8 cellular contexts compared by ENCODE assay signal in genomic region chr6:160455484-160456213, GRCh38.
DNase-seq lines count a peak whose midpoint lies in the region; TF ChIP-seq lines count a peak whose summit lies in the region.

No MANE protein-coding gene starts in this region.

- no peaks in the 10 kb centered on the region for H3F3A ChIP-seq in MM.1S (ENCODE audit: insufficient read depth, low read length)

- H3K27me3 ChIP-seq in MM.1S (replicated peaks; ENCODE audit: insufficient read depth, low read length) (no peaks in the 10 kb centered on the region), WERI-Rb-1 (ENCODE audit: insufficient read depth, low read depth, severe bottlenecking) (peaks cover 62% of the 10 kb centered on the region), mammary epithelial cell (ENCODE audit: insufficient read depth, low read length) (no peaks in the 10 kb centered on the region)

- H3K36me3 ChIP-seq in MM.1S (replicated peaks; ENCODE audit: insufficient read depth, low read length) (no peaks in the 10 kb centered on the region), WERI-Rb-1 (no peaks in the 10 kb centered on the region), mammary epithelial cell (ENCODE audit: insufficient read depth, low read length) (no peaks in the 10 kb centered on the region)

- H4K20me1 ChIP-seq in MM.1S (ENCODE audit: insufficient read depth, low read length): no peaks in the 10 kb centered on the region
- no peaks in the 10 kb centered on the region for H4K20me1 ChIP-seq in mammary epithelial cell (ENCODE audit: insufficient read depth, low read length)

- H3K4me1 ChIP-seq in MM.1S (ENCODE audit: low read length) (no peaks in the 10 kb centered on the region), mammary epithelial cell (ENCODE audit: insufficient read depth, low read length) (peaks cover 4% of the 10 kb centered on the region)

- in situ Hi-C loops in mammary epithelial cell (cut with MboI; ENCODE audit: low sequenced_read_pairs in 2 of 2): loop anchor here (5.0 to 25.0 kb wide), 3 partner anchors 233 to 318 kb away; no protein-coding TSS in a partner anchor

- dilution Hi-C loops in mammary epithelial cell (cut with HindIII; ENCODE audit: low sequenced_read_pairs): no loop called here

- intact Hi-C loops in mammary epithelial cell (cut with micrococcal nuclease): loop anchor here (1.0 to 5.0 kb wide), 6 partner anchors 218 to 763 kb away; partner anchors contain the start of gene SOD2

- H2AFZ ChIP-seq in MM.1S (ENCODE audit: low read length): peak overlapping the region; percentile 24; the same call in 1 of the 2 replicates
- peak overlapping the region; percentile 31 for H2AFZ ChIP-seq in mammary epithelial cell (ENCODE audit: low read depth, low read length)

- TF ChIP-seq CTCF in MM.1S (IDR thresholded peaks at IDR 0.05; ENCODE audit: low read length) (peak; percentile 84), WERI-Rb-1 (IDR thresholded peaks at IDR 0.05; ENCODE audit: low read depth, low read length) (peak; percentile 77), mammary epithelial cell (conservative IDR thresholded peaks at IDR 0.05 in 1 of 2, IDR thresholded peaks at IDR 0.05 in 1 of 2; ENCODE audit: extremely low read depth in 1 of 2, insufficient read depth in 1 of 2, low read depth in 1 of 2, low read length in 2 of 2) (peak; percentile 83 to 95)

- H3K9ac ChIP-seq in MM.1S (ENCODE audit: low read length) (no peak overlapping the region), mammary epithelial cell (ENCODE audit: insufficient read depth, low read length) (no peak overlapping the region)

- DNase-seq in GM04503 (ENCODE audit: low read depth): peak; percentile 20
- peak; percentile 62 for DNase-seq in GOT3 (lab: John Stamatoyannopoulos, UW)
- peak; percentile 8 for DNase-seq in MM.1S
- peak; percentile 39 for DNase-seq in WERI-Rb-1
- peak; percentile 28 for DNase-seq in mammary epithelial cell
- peak; percentile 60 for DNase-seq in kidney tubule cell (ENCODE audit: low spot score)
- DNase-seq in stimulated activated CD4-positive, alpha-beta T cell treated with anti-CD3 and anti-CD28 coated beads, Interleukin-1b, Interleukin-23, amount 100 ng/mL, for 4 hours (ENCODE audit: low read depth in 2 of 2): peak; percentile 55 to 66
- no peak for DNase-seq in cerebellar nuclear complex (lab: John Stamatoyannopoulos, UW)

- H3K79me2 ChIP-seq in MM.1S (ENCODE audit: low read length): no peaks in the 10 kb centered on the region
- no peaks in the 10 kb centered on the region for H3K79me2 ChIP-seq in mammary epithelial cell (ENCODE audit: insufficient read depth, low read length)

- H3K9me2 ChIP-seq in MM.1S (replicated peaks; ENCODE audit: insufficient read depth, low read length): no peaks in the 10 kb centered on the region

- 9% methylated on average over 4 of the region's 11 CpGs for WGBS in mammary epithelial cell (ENCODE audit: low coverage, missing lambda C conversion rate)

- CTCF ChIA-PET in mammary epithelial cell (lab: Charles Lee; ENCODE audit: low non-redundant PET): interaction anchor here (0.6 to 1.2 kb wide), 6 partner anchors 159 to 914 kb away, joined by 3 to 47 read pairs (median 5); no protein-coding TSS in a partner anchor

- BruUV-seq in mammary epithelial cell (replicated peaks; lab: Mats Ljungman, UMichigan): no TSS peak

- H3K4me3 ChIP-seq in MM.1S (ENCODE audit: low read length) (no peak overlapping the region), WERI-Rb-1 (ENCODE audit: low read depth, low read length) (no peak overlapping the region), mammary epithelial cell (replicated peaks in 1 of 3; ENCODE audit: insufficient read depth in 1 of 3, low read depth in 2 of 3, low read length in 3 of 3) (peak overlapping the region in 1 of 3 experiments; percentile 20)

- no peak overlapping the region for H3K27ac ChIP-seq in MM.1S (ENCODE audit: low read length)
- no peak overlapping the region for H3K27ac ChIP-seq in WERI-Rb-1
- H3K27ac ChIP-seq in mammary epithelial cell (ENCODE audit: insufficient read depth, low read depth, low read length): no peak overlapping the region

- no peaks in the 10 kb centered on the region for H3K9me3 ChIP-seq in MM.1S (replicated peaks; ENCODE audit: insufficient read depth, low read length)
- no peaks in the 10 kb centered on the region for H3K9me3 ChIP-seq in WERI-Rb-1 (ENCODE audit: severe bottlenecking)
- no peaks in the 10 kb centered on the region for H3K9me3 ChIP-seq in mammary epithelial cell (replicated peaks; ENCODE audit: insufficient read depth, low read length)

- no peak overlapping the region for H3K4me2 ChIP-seq in MM.1S (ENCODE audit: low read depth, low read length)
- peak overlapping the region; percentile 22 for H3K4me2 ChIP-seq in mammary epithelial cell (ENCODE audit: insufficient read depth, low read depth, low read length)

Comparison
In these comparisons a context has a peak if more than half of its experiments do, and no peak if none do; other contexts are left out.
1. DNase-seq: peak in GM04503 (single experiment), GOT3 (single experiment), MM.1S (single experiment), WERI-Rb-1 (single experiment), mammary epithelial cell (single experiment), kidney tubule cell (single experiment) and stimulated activated CD4-positive, alpha-beta T cell treated with anti-CD3 and anti-CD28 coated beads, Interleukin-1b, Interleukin-23, amount 100 ng/mL, for 4 hours (2 of 2); none in cerebellar nuclear complex (0 of 2).
2. Peak in every context shown above with its lines, with median percentiles within 50 percentile points of each other: CTCF ChIP-seq.